Comparison of ENCODE assay signal across 2 cellular contexts in the genomic region with DNA sequence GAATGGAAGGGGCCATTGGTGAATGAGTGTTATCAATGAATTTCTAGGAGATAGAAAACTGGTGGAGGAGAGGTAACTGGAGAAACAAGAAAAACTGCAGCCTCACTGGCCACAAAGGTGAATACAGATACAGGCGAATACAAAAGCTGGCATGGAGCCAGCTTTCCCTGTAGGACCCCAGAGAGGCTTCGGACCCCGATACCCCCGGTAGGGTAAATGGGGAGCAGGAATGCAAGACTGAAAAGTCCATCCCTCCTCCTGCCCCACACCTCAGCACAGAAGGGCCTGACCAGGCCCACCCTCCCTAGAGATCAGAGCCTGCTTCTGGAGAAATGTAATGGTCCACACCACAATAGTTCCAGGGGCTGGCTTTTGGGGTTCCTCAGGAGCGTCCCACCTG.
TF ChIP-seq lines count a peak whose summit lies in the region.

No MANE protein-coding gene starts in this region.

TF ChIP-seq in HepG2, 621 proteins besides CTCF, POLR2A, EP300 and RAD21:
- peak; percentile 77 for TF ChIP-seq LCORL (IDR thresholded peaks at IDR 0.05)
- no peak for TF ChIP-seq LCORL (CRISPR knock-in tag; IDR thresholded peaks at IDR 0.05)
- TF ChIP-seq, protein P1, sequence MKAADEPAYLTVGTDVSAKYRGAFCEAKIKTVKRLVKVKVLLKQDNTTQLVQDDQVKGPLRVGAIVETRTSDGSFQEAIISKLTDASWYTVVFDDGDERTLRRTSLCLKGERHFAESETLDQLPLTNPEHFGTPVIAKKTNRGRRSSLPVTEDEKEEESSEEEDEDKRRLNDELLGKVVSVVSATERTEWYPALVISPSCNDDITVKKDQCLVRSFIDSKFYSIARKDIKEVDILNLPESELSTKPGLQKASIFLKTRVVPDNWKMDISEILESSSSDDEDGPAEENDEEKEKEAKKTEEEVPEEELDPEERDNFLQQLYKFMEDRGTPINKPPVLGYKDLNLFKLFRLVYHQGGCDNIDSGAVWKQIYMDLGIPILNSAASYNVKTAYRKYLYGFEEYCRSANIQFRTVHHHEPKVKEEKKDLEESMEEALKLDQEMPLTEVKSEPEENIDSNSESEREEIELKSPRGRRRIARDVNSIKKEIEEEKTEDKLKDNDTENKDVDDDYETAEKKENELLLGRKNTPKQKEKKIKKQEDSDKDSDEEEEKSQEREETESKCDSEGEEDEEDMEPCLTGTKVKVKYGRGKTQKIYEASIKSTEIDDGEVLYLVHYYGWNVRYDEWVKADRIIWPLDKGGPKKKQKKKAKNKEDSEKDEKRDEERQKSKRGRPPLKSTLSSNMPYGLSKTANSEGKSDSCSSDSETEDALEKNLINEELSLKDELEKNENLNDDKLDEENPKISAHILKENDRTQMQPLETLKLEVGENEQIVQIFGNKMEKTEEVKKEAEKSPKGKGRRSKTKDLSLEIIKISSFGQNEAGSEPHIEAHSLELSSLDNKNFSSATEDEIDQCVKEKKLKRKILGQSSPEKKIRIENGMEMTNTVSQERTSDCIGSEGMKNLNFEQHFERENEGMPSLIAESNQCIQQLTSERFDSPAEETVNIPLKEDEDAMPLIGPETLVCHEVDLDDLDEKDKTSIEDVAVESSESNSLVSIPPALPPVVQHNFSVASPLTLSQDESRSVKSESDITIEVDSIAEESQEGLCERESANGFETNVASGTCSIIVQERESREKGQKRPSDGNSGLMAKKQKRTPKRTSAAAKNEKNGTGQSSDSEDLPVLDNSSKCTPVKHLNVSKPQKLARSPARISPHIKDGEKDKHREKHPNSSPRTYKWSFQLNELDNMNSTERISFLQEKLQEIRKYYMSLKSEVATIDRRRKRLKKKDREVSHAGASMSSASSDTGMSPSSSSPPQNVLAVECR (CRISPR knock-in tag; IDR thresholded peaks at IDR 0.05; ENCODE audit: borderline replicate concordance) = no peak
- TF ChIP-seq, protein P2, sequence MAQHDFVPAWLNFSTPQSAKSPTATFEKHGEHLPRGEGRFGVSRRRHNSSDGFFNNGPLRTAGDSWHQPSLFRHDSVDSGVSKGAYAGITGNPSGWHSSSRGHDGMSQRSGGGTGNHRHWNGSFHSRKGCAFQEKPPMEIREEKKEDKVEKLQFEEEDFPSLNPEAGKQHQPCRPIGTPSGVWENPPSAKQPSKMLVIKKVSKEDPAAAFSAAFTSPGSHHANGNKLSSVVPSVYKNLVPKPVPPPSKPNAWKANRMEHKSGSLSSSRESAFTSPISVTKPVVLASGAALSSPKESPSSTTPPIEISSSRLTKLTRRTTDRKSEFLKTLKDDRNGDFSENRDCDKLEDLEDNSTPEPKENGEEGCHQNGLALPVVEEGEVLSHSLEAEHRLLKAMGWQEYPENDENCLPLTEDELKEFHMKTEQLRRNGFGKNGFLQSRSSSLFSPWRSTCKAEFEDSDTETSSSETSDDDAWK (CRISPR knock-in tag; IDR thresholded peaks at IDR 0.05) = no peak
- no peak for TF ChIP-seq ZNF646 (CRISPR knock-in tag; IDR thresholded peaks at IDR 0.05)

TF ChIP-seq in GM12878, 131 proteins besides CTCF, POLR2A, EP300 and RAD21:
- TF ChIP-seq HSF1 (IDR thresholded peaks at IDR 0.05; ENCODE audit: low read depth, low read length) (no peak), FOXK2 (IDR thresholded peaks at IDR 0.05) (no peak), RB1 (IDR thresholded peaks at IDR 0.05; ENCODE audit: borderline replicate concordance) (no peak), TARDBP (IDR thresholded peaks at IDR 0.05; ENCODE audit: borderline replicate concordance) (no peak), NR2F1 (conservative IDR thresholded peaks at IDR 0.05) (no peak), BHLHE40 (IDR thresholded peaks at IDR 0.05; ENCODE audit: borderline replicate concordance in 1 of 2, low read depth in 2 of 2, low read length in 1 of 2) (no peak), SPI1 (IDR thresholded peaks at IDR 0.05; ENCODE audit: borderline replicate concordance, insufficient read depth, low read depth, low read length) (no peak), SUPT20H (IDR thresholded peaks at IDR 0.05; ENCODE audit: borderline replicate concordance, control insufficient read depth, low read depth, low read length) (no peak), CREB1 (IDR thresholded peaks at IDR 0.05; ENCODE audit: low read depth) (no peak), POU2F2 (IDR thresholded peaks at IDR 0.05; ENCODE audit: borderline replicate concordance, low read depth, low read length) (no peak), PRDM15 (CRISPR knock-in tag; IDR thresholded peaks at IDR 0.05) (no peak)
- TF ChIP-seq, protein P3, sequence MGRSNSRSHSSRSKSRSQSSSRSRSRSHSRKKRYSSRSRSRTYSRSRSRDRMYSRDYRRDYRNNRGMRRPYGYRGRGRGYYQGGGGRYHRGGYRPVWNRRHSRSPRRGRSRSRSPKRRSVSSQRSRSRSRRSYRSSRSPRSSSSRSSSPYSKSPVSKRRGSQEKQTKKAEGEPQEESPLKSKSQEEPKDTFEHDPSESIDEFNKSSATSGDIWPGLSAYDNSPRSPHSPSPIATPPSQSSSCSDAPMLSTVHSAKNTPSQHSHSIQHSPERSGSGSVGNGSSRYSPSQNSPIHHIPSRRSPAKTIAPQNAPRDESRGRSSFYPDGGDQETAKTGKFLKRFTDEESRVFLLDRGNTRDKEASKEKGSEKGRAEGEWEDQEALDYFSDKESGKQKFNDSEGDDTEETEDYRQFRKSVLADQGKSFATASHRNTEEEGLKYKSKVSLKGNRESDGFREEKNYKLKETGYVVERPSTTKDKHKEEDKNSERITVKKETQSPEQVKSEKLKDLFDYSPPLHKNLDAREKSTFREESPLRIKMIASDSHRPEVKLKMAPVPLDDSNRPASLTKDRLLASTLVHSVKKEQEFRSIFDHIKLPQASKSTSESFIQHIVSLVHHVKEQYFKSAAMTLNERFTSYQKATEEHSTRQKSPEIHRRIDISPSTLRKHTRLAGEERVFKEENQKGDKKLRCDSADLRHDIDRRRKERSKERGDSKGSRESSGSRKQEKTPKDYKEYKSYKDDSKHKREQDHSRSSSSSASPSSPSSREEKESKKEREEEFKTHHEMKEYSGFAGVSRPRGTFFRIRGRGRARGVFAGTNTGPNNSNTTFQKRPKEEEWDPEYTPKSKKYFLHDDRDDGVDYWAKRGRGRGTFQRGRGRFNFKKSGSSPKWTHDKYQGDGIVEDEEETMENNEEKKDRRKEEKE (IDR thresholded peaks at IDR 0.05) = no peak
- TF ChIP-seq, protein P4, sequence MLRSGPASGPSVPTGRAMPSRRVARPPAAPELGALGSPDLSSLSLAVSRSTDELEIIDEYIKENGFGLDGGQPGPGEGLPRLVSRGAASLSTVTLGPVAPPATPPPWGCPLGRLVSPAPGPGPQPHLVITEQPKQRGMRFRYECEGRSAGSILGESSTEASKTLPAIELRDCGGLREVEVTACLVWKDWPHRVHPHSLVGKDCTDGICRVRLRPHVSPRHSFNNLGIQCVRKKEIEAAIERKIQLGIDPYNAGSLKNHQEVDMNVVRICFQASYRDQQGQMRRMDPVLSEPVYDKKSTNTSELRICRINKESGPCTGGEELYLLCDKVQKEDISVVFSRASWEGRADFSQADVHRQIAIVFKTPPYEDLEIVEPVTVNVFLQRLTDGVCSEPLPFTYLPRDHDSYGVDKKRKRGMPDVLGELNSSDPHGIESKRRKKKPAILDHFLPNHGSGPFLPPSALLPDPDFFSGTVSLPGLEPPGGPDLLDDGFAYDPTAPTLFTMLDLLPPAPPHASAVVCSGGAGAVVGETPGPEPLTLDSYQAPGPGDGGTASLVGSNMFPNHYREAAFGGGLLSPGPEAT (IDR thresholded peaks at IDR 0.05; ENCODE audit: low read depth) = no peak
- TF ChIP-seq, protein P5, sequence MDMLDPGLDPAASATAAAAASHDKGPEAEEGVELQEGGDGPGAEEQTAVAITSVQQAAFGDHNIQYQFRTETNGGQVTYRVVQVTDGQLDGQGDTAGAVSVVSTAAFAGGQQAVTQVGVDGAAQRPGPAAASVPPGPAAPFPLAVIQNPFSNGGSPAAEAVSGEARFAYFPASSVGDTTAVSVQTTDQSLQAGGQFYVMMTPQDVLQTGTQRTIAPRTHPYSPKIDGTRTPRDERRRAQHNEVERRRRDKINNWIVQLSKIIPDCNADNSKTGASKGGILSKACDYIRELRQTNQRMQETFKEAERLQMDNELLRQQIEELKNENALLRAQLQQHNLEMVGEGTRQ (IDR thresholded peaks at IDR 0.05; ENCODE audit: borderline replicate concordance, low read depth, low read length) = no peak
